Comparison of ENCODE assay signal across 20 cellular contexts in the genomic region with DNA sequence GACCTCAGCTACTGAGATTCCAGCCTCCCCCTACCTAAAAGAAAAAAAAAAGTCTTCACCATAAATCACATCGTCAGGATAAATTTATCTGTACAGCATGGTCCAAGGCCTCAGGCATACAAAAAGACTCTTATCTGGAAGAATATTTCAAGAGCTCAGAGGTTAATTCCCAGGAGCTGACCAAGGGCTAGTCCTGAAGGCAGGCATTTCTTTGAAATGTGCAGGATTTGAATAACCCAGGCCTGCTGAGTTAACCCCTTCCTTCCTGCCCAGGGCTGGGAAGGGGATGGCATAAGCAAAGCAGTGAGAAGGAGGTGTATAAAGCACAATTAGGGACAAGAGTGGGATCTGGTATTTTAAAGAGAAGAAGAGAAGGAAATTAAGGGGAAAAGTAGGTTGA.
"Had no signal": no experiment of that assay in that cellular context is flagged by ENCODE, and none has a peak within 500 bp of the region (broad histone marks: within the 10 kb centered on the region; RNA-seq: fewer than 3 reads in every experiment).

No MANE protein-coding gene starts in this region.

- H3K27ac Mint-ChIP-seq: endodermal cell; naive thymus-derived CD8-positive, alpha-beta T cell; stimulated activated memory B cell treated with anti-CD40 and anti-IgM and Interleukin-4, amounts not matched to agents 10 μg/mL and 1 μg/mL and 100 μg/mL, for 72 hours; stimulated activated naive CD8-positive, alpha-beta T cell treated with anti-CD3 and anti-CD28 coated beads, Interleukin-15, Interleukin-2, amounts not matched to agents 100 ng/mL and 50 ng/mL, for 24 hours had no signal

- H3K36me3 Mint-ChIP-seq: stimulated activated memory B cell treated with anti-CD40 and anti-IgM and Interleukin-4, amounts not matched to agents 10 μg/mL and 1 μg/mL and 100 μg/mL, for 72 hours had no signal

- H2AFZ ChIP-seq: hepatocyte had no signal

- ATAC-seq: foreskin keratinocyte; left colon; mucosa of descending colon; naive thymus-derived CD8-positive, alpha-beta T cell; sciatic nerve; stimulated activated memory B cell treated with anti-CD40 and anti-IgM and Interleukin-4, amounts not matched to agents 10 μg/mL and 1 μg/mL and 100 μg/mL, for 72 hours had no signal

- DNase-seq: effector CD4-positive, alpha-beta T cell; endodermal cell; erythroblast; head of caudate nucleus; left colon; mucosa of descending colon; naive thymus-derived CD8-positive, alpha-beta T cell; posterior cingulate gyrus; spleen; stimulated activated CD4-positive, alpha-beta T cell treated with anti-CD3 and anti-CD28 coated beads, Interleukin-15, amount 100 ng/mL, for 24 hours; stimulated activated CD4-positive, alpha-beta T cell treated with anti-CD3 and anti-CD28 coated beads, Interleukin-1b, Interleukin-23, amount 100 ng/mL, for 48 hours; stimulated activated CD4-positive, alpha-beta T cell treated with anti-CD3 and anti-CD28 coated beads, Interleukin-4, amount 100 ng/mL, for 24 hours; tibial artery; uterus had no signal

- H3K4me2 ChIP-seq: hepatocyte had no signal

- H3K4me1 Mint-ChIP-seq: endodermal cell; stimulated activated memory B cell treated with anti-CD40 and anti-IgM and Interleukin-4, amounts not matched to agents 10 μg/mL and 1 μg/mL and 100 μg/mL, for 72 hours had no signal

- H3K9me3 ChIP-seq: mucosa of descending colon, spleen, tibial artery, upper lobe of left lung, uterus had no signal

- H3K27me3 Mint-ChIP-seq: naive thymus-derived CD8-positive, alpha-beta T cell; stimulated activated memory B cell treated with anti-CD40 and anti-IgM and Interleukin-4, amounts not matched to agents 10 μg/mL and 1 μg/mL and 100 μg/mL, for 72 hours; stimulated activated naive CD8-positive, alpha-beta T cell treated with anti-CD3 and anti-CD28 coated beads, Interleukin-15, Interleukin-2, amounts not matched to agents 100 ng/mL and 50 ng/mL, for 24 hours had no signal

- H3K27ac ChIP-seq: foreskin keratinocyte, hepatocyte, spleen, tibial artery, upper lobe of left lung, uterus had no signal

- H3K4me3 ChIP-seq: hepatocyte, mucosa of descending colon, spleen, tibial artery, upper lobe of left lung, uterus had no signal

- H3K4me1 ChIP-seq: spleen had no signal

- H3K9me3 Mint-ChIP-seq: naive thymus-derived CD8-positive, alpha-beta T cell; stimulated activated memory B cell treated with anti-CD40 and anti-IgM and Interleukin-4, amounts not matched to agents 10 μg/mL and 1 μg/mL and 100 μg/mL, for 72 hours; stimulated activated naive CD8-positive, alpha-beta T cell treated with anti-CD3 and anti-CD28 coated beads, Interleukin-15, Interleukin-2, amounts not matched to agents 100 ng/mL and 50 ng/mL, for 24 hours had no signal

- H3K36me3 ChIP-seq: spleen, tibial artery, upper lobe of left lung, uterus had no signal

- H3K79me2 ChIP-seq: hepatocyte had no signal

- H3K27me3 ChIP-seq: foreskin keratinocyte, hepatocyte, spleen, tibial artery, upper lobe of left lung, uterus had no signal

- H3K4me3 Mint-ChIP-seq: endodermal cell; naive thymus-derived CD8-positive, alpha-beta T cell; stimulated activated memory B cell treated with anti-CD40 and anti-IgM and Interleukin-4, amounts not matched to agents 10 μg/mL and 1 μg/mL and 100 μg/mL, for 72 hours; stimulated activated naive CD8-positive, alpha-beta T cell treated with anti-CD3 and anti-CD28 coated beads, Interleukin-15, Interleukin-2, amounts not matched to agents 100 ng/mL and 50 ng/mL, for 24 hours had no signal
